Comparison of ENCODE assay signal across 9 cellular contexts in genomic region chr13:23159587-23160240, GRCh38. TPM values are rescaled to one million over a fixed set of nuclear protein-coding genes. Genes with fewer than 3 reads are reported as not detected.
DNase-seq lines count a peak whose midpoint lies in the region; ATAC-seq and TF ChIP-seq lines count a peak whose summit lies in the region.
"Had no signal": no experiment of that assay in that cellular context is flagged by ENCODE, and none has a peak within 500 bp of the region (broad histone marks: within the 10 kb centered on the region; RNA-seq: fewer than 3 reads in every experiment).

No MANE protein-coding gene starts in this region.

- TF ChIP-seq CTCF in CD14-positive monocyte (IDR thresholded peaks at IDR 0.05): peak; percentile 41
- peak; percentile 44 for TF ChIP-seq CTCF in glutamatergic neuron (IDR thresholded peaks at IDR 0.05; ENCODE audit: partially characterized antibody, unreplicated experiment)

- H2BK5ac ChIP-seq in trophoblast cell (ENCODE audit: low read depth, low read length, poor library complexity): no peak overlapping the region

- H3K27me3 ChIP-seq in NT2/D1 (ENCODE audit: insufficient read depth, insufficient read length) (peaks cover 9% of the 10 kb centered on the region), trophoblast cell (ENCODE audit: insufficient read depth, low read length) (no peaks in the 10 kb centered on the region)

- intact Hi-C loops in CD14-positive monocyte (cut with micrococcal nuclease): no loop called here

- DNase-seq in CD14-positive monocyte (ENCODE audit: low spot score) (no peak), NT2/D1 (ENCODE audit: low read depth, low spot score) (no peak), glutamatergic neuron (peak; percentile 21), trophoblast cell (no peak), substantia nigra (lab: John Stamatoyannopoulos, UW) (no peak), NAMALWA (ENCODE audit: low spot score) (no peak)
- DNase-seq in effector memory CD8-positive, alpha-beta T cell: no peak

- H3K4me3 ChIP-seq in NT2/D1 (ENCODE audit: insufficient read length, low read depth): peak overlapping the region; percentile 63
- peak overlapping the region; percentile 72 for H3K4me3 ChIP-seq in trophoblast cell (ENCODE audit: low read depth, low read length)

- no peak overlapping the region for H3K4ac ChIP-seq in trophoblast cell (ENCODE audit: low read depth, low read length)

- no peak overlapping the region for H3K18ac ChIP-seq in trophoblast cell (ENCODE audit: low read length)

- peaks cover 25 to 34% (median 33%) of the 10 kb centered on the region in 3 donors for H3K27me3 Mint-ChIP-seq in CD14-positive monocyte (ENCODE audit: low read depth in 3 of 3)
- peaks cover 16% of the 10 kb centered on the region for H3K27me3 Mint-ChIP-seq in glutamatergic neuron (ENCODE audit: unreplicated experiment)
- peaks cover 25 to 43% of the 10 kb centered on the region in 2 donors for H3K27me3 Mint-ChIP-seq in effector memory CD8-positive, alpha-beta T cell

- WGBS in trophoblast cell (ENCODE audit: extremely low coverage, insufficient coverage, insufficient read length): no CpG with 5 or more reads among the region's 47 CpGs

- H3K36me3 ChIP-seq in NT2/D1 (ENCODE audit: insufficient read depth, insufficient read length, low read length): no peaks in the 10 kb centered on the region
- no peaks in the 10 kb centered on the region for H3K36me3 ChIP-seq in trophoblast cell (ENCODE audit: control insufficient read depth in 1 of 2, insufficient read depth in 2 of 2, low read length in 2 of 2)
- H3K36me3 ChIP-seq: WERI-Rb-1 had no signal

- peaks cover 4% of the 10 kb centered on the region; the same call in 1 of the 2 replicates for H3K9me3 ChIP-seq in NT2/D1 (ENCODE audit: insufficient read depth, low read length)
- no peaks in the 10 kb centered on the region for H3K9me3 ChIP-seq in trophoblast cell (ENCODE audit: insufficient read depth, low read depth, low read length)

- H3K23ac ChIP-seq in trophoblast cell (ENCODE audit: low read length): no peak overlapping the region

- peak overlapping the region; percentile 64 for H4K8ac ChIP-seq in trophoblast cell (ENCODE audit: low read depth, low read length)

- ATAC-seq in effector memory CD8-positive, alpha-beta T cell (replicated peaks): no peak
- ATAC-seq in GM18867 (IDR thresholded peaks at IDR 0.05; ENCODE audit: unreplicated experiment): no peak

- peak overlapping the region; percentile 8 for H4K12ac ChIP-seq in trophoblast cell (ENCODE audit: low read depth, low read length)

- peaks cover 1% of the 10 kb centered on the region for H3K79me2 ChIP-seq in trophoblast cell (ENCODE audit: control insufficient read depth, insufficient read depth, low read length, poor library complexity)

- peak overlapping the region; percentile 72 for H3K9ac ChIP-seq in NT2/D1 (ENCODE audit: insufficient read length, low read depth)
- H3K9ac ChIP-seq in trophoblast cell (ENCODE audit: low read length): peak overlapping the region; percentile 24

- no peak overlapping the region for H2BK12ac ChIP-seq in trophoblast cell (ENCODE audit: low read length)

- no peak overlapping the region for H3K27ac ChIP-seq in trophoblast cell (ENCODE audit: low read depth, low read length)
- H3K27ac ChIP-seq in substantia nigra (ENCODE audit: low read depth, low read length, poor library complexity, severe bottlenecking): no peak overlapping the region
- H3K27ac ChIP-seq: WERI-Rb-1 had no signal

- H3K4me2 ChIP-seq in trophoblast cell (ENCODE audit: low read length): peak overlapping the region; percentile 89

- peaks cover 2% of the 10 kb centered on the region for H3K79me1 ChIP-seq in trophoblast cell (ENCODE audit: low read length)

- no peak overlapping the region for H4K91ac ChIP-seq in trophoblast cell (ENCODE audit: low read depth, low read length)

- H3K27ac Mint-ChIP-seq in CD14-positive monocyte: no peak overlapping the region
- H3K27ac Mint-ChIP-seq in glutamatergic neuron (ENCODE audit: unreplicated experiment): no peak overlapping the region
- H3K27ac Mint-ChIP-seq in effector memory CD8-positive, alpha-beta T cell: no peak overlapping the region

- H3K9me3 Mint-ChIP-seq in CD14-positive monocyte: peaks cover 2 to 31% (median 13%) of the 10 kb centered on the region in 7 donors
- H3K9me3 Mint-ChIP-seq in glutamatergic neuron (ENCODE audit: unreplicated experiment): peaks cover 5% of the 10 kb centered on the region
- no peaks in the 10 kb centered on the region for H3K9me3 Mint-ChIP-seq in effector memory CD8-positive, alpha-beta T cell

- H3K4me1 ChIP-seq in NT2/D1 (ENCODE audit: insufficient read depth, insufficient read length) (no peaks in the 10 kb centered on the region), trophoblast cell (ENCODE audit: control insufficient read depth in 1 of 2, insufficient read depth in 2 of 2, low read length in 2 of 2) (peaks cover 0 to 8% of the 10 kb centered on the region in 2 experiments)

- H3K4me3 Mint-ChIP-seq in CD14-positive monocyte (peak overlapping the region; percentile 59 to 91), glutamatergic neuron (ENCODE audit: unreplicated experiment) (peak overlapping the region; percentile 94)
- no peak overlapping the region for H3K4me3 Mint-ChIP-seq in effector memory CD8-positive, alpha-beta T cell

- H3K36me3 Mint-ChIP-seq in CD14-positive monocyte: no peaks in the 10 kb centered on the region
- H3K36me3 Mint-ChIP-seq in glutamatergic neuron (ENCODE audit: unreplicated experiment): no peaks in the 10 kb centered on the region
- no peaks in the 10 kb centered on the region for H3K36me3 Mint-ChIP-seq in effector memory CD8-positive, alpha-beta T cell (ENCODE audit: insufficient read depth)

- H2AFZ ChIP-seq in trophoblast cell (ENCODE audit: insufficient read depth, low read length, poor library complexity): peak overlapping the region; percentile 92

- no peak overlapping the region for H2AK5ac ChIP-seq in trophoblast cell (ENCODE audit: low read length)

- no peak overlapping the region for H3K14ac ChIP-seq in trophoblast cell (ENCODE audit: low read length)

- H3K4me1 Mint-ChIP-seq in CD14-positive monocyte (peaks cover 17% of the 10 kb centered on the region), glutamatergic neuron (ENCODE audit: low read depth, unreplicated experiment) (peaks cover 4% of the 10 kb centered on the region)
- peaks cover 0 to 6% of the 10 kb centered on the region in 2 donors for H3K4me1 Mint-ChIP-seq in effector memory CD8-positive, alpha-beta T cell (ENCODE audit: low read depth in 2 of 2)

- H2BK120ac ChIP-seq in trophoblast cell (ENCODE audit: insufficient read depth, low read length, poor library complexity): no peak overlapping the region

RNA-seq across cellular contexts. Expression of gene SGCG, which starts 21.1 kb away (rescaled TPM):
- not detected for polyA plus RNA-seq in CD14-positive monocyte
- total RNA-seq in glutamatergic neuron (ENCODE audit: unreplicated experiment): 2.6 TPM
- polyA plus RNA-seq in trophoblast cell (2013): 2.0 TPM in 2 replicates

Comparison
In these comparisons a context has a peak if more than half of its experiments do, and no peak if none do; other contexts are left out.
1. H3K4me3 Mint-ChIP-seq: peak in CD14-positive monocyte (2 of 2) and glutamatergic neuron (single experiment); none in effector memory CD8-positive, alpha-beta T cell (0 of 2).